ENCODE assay signal across 1 cellular context in the genomic region with DNA sequence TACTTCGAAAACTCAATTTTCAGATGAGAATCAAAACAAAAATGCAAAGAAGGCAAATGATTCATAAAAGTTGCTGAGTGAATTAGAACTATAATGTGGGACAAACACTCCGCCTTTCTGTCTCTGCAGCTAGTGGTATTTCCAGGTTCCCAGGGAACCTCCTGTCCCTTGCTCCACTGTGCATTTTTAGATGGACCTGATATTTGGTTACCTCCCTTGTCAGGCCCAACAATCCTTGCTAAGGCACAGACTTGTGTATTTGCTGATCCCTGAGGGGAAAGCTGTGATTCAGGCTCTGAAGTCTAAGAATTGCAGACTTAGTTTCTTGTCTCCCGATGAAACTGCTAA.
TF ChIP-seq lines count a peak whose summit lies in the region.

No MANE protein-coding gene starts in this region.

TF ChIP-seq in H1, 55 proteins besides CTCF, POLR2A, EP300 and RAD21 (continued from another document):
- TF ChIP-seq PHF8 (conservative IDR thresholded peaks at IDR 0.05; ENCODE audit: low read depth, low read length) (no peak), TAF7 (optimal IDR thresholded peaks at IDR 0.05; ENCODE audit: borderline replicate concordance, low read depth, low read length) (no peak)
